8 cellular contexts compared by ENCODE assay signal in the genomic region with DNA sequence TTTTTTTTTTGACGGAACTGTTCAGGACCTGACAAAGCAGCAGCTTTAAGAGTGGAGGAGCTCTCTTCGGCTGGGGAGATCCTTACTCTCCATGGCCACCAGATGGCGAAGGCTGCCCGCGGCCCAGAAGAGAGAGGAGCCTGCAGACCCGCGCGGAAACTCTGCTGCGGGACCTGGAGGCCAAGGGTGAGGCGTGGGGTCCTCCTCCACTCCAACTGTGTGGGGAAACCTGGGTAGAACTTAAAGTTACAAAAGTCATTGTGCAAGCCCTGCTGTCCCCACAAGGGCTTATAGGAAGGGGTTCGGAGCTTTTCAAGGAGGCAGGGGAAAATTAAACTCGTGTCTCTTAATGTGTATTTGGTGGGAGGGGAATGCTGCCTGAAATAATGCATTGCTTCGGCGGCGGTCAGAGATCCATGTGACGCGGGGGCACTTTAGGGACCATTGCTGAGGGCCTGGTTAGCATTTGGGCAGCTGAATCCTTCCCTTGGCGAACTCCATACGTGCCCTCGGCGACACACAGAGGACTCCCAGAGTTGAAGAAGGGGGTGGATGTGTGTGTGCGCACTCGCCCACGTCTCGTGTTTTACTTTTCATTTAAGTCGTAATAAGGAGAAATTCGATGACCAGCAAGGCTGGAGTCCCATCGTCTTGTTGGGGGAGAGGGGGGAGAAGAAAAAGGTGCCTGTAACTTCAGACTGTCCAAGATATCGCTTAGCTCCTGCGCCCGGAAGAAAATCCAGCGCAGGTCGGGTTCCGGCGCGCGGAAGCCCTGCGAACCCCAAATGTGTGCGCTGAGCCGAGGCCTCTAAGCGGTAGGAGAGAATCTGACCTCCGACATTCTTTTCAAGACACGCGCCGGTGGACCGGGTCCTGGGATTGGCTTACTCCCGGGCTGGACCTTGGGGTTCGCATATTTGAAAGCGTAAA. TPM values are rescaled to one million over a fixed set of nuclear protein-coding genes. Genes with fewer than 3 reads are reported as not detected.
A peak's percentile ranks its signal among the peaks of the same experiment; 100 is the strongest.
DNase-seq lines count a peak whose midpoint lies in the region; ATAC-seq, FAIRE-seq and TF ChIP-seq lines count a peak whose summit lies in the region.

No MANE protein-coding gene starts in this region.

- TF ChIP-seq CTCF in HepG2 (CRISPR knock-in tag; IDR thresholded peaks at IDR 0.05): peak; percentile 86

- H4K20me1 ChIP-seq in HepG2 (ENCODE audit: insufficient read depth, low read length): 0 out of 2 replicates have a peak, but pooled peaks cover 3% of the 10 kb centered on the region

- H3K27me3 ChIP-seq in ACC112 (ENCODE audit: insufficient read depth, low read length): peaks cover 36% of the 10 kb centered on the region
- peaks cover 12 to 51% of the 10 kb centered on the region in 2 experiments for H3K27me3 ChIP-seq in HepG2 (ENCODE audit: control insufficient read depth in 1 of 2, insufficient read depth in 2 of 2, low read length in 2 of 2)

- no peaks in the 10 kb centered on the region for H3K79me2 ChIP-seq in ACC112 (ENCODE audit: control insufficient read depth, insufficient read depth, low read length, unreplicated experiment)
- no peaks in the 10 kb centered on the region for H3K79me2 ChIP-seq in HepG2 (ENCODE audit: insufficient read depth, low read length)

- POLR2A ChIA-PET in HepG2 (lab: Yijun Ruan, JAX): interaction anchor here (0.9 kb wide), 1 partner anchor 530 kb away, joined by 4 read pairs; no protein-coding TSS in a partner anchor

- H3K4me1 ChIP-seq in ACC112 (ENCODE audit: control insufficient read depth, insufficient read depth, low read length, unreplicated experiment) (peaks cover 5% of the 10 kb centered on the region), HepG2 (ENCODE audit: insufficient read depth, low read length) (peaks cover 34% of the 10 kb centered on the region)

- in situ Hi-C loops in HepG2 (cut with HindIII; ENCODE audit: extremely low pct_ligation_motif_present, low pct_unique_long_range_greater_than_20kb): loop anchor here (5.0 kb wide), 1 partner anchor 610 kb away; no protein-coding TSS in a partner anchor

- H3K4me3 ChIP-seq in ACC112 (ENCODE audit: low read depth, low read length): peak overlapping the region; percentile 91
- H3K4me3 ChIP-seq in HepG2 (replicated peaks in 1 of 3; ENCODE audit: insufficient read depth in 1 of 3, low read depth in 2 of 3, low read length in 3 of 3): peak overlapping the region; percentile 42 to 71 (median 58); a peak in 5 of 6 replicates

- no peaks in the 10 kb centered on the region for H3K9me3 ChIP-seq in HepG2 (ENCODE audit: low read length)

- intact Hi-C loops in HepG2 (cut with micrococcal nuclease; ENCODE audit: unreplicated experiment): loop anchor here (1.0 to 10.0 kb wide), 4 partner anchors 172 to 616 kb away; a partner anchor contains a TSS

- H2AFZ ChIP-seq in ACC112 (ENCODE audit: low read length, unreplicated experiment) (peak overlapping the region; percentile 91), HepG2 (ENCODE audit: low read length) (no peak overlapping the region)

- H3K9ac ChIP-seq in HepG2 (ENCODE audit: insufficient read depth, low read depth, low read length): no peak overlapping the region

- H3K27ac ChIP-seq in ACC112 (ENCODE audit: low read depth, low read length): no peak overlapping the region
- no peak overlapping the region for H3K27ac ChIP-seq in HepG2 (ENCODE audit: extremely low read length, insufficient read depth, low read length)

- BruUV-seq in HepG2 (replicated peaks; lab: Mats Ljungman, UMichigan): no TSS peak

- no peak for FAIRE-seq in HepG2 (lab: Jason Lieb, UNC)

- DNase-seq in NCI-H2196 treated with DMSO at 0.1 percent for 48 hours (lab: John Stamatoyannopoulos, UW; ENCODE audit: unreplicated experiment): peak; percentile 2
- peak; percentile 85 for DNase-seq in activated CD4-positive, alpha-beta T cell treated with anti-CD3 and anti-CD28 coated beads for 48 hours
- DNase-seq in cortex of kidney (lab: John Stamatoyannopoulos, UW): peak; percentile 6
- peak; percentile 55 for DNase-seq in HepG2 (ENCODE audit: low spot score)
- DNase-seq in stimulated activated CD4-positive, alpha-beta T cell treated with anti-CD3 and anti-CD28 coated beads, Interleukin-2, amount 100 ng/mL, for 48 hours: peak; percentile 64 to 72

- TF ChIP-seq POLR2A in HepG2 (IDR thresholded peaks at IDR 0.05; ENCODE audit: insufficient read depth in 1 of 2, low read depth in 2 of 2, low read length in 2 of 2): no peak

- CTCF ChIA-PET in HepG2 (lab: Yijun Ruan, JAX; ENCODE audit: low intra/inter-chr PET ratio, low total read pairs): interaction anchor here (0.9 to 1.3 kb wide), 2 partner anchors 574 to 616 kb away, joined by 4 to 7 read pairs; no protein-coding TSS in a partner anchor

- H3K36me3 ChIP-seq in ACC112 (ENCODE audit: insufficient read depth, low read length) (no peaks in the 10 kb centered on the region), HepG2 (replicated peaks in 1 of 2; ENCODE audit: control insufficient read depth in 1 of 2, insufficient read depth in 2 of 2, low read length in 2 of 2) (no peaks in the 10 kb centered on the region)

- 11% methylated on average over 30 of the region's 49 CpGs for WGBS in HepG2 (ENCODE audit: low lambda C conversion rate)

- ATAC-seq in GM18517 (IDR thresholded peaks at IDR 0.05; ENCODE audit: unreplicated experiment) (peak; percentile 90), HG03045 (IDR thresholded peaks at IDR 0.05; ENCODE audit: unreplicated experiment) (peak; percentile 93), HepG2 (peak; percentile 94)

- peak overlapping the region; percentile 97 for H3K4me2 ChIP-seq in HepG2 (ENCODE audit: low read depth, low read length)

- peak; percentile 59; the same call in 1 of the 2 replicates for TF ChIP-seq RAD21 in HepG2 (CRISPR knock-in tag; IDR thresholded peaks at IDR 0.05)

- TF ChIP-seq EP300 in HepG2 (IDR thresholded peaks at IDR 0.05; ENCODE audit: low read depth in 2 of 2, low read length in 2 of 2) (no peak), HepG2 (CRISPR knock-in tag; IDR thresholded peaks at IDR 0.05; ENCODE audit: borderline replicate concordance) (no peak)

TF ChIP-seq in HepG2, 621 proteins besides CTCF, POLR2A, EP300 and RAD21 (continues in another document):
- TF ChIP-seq, protein P1, sequence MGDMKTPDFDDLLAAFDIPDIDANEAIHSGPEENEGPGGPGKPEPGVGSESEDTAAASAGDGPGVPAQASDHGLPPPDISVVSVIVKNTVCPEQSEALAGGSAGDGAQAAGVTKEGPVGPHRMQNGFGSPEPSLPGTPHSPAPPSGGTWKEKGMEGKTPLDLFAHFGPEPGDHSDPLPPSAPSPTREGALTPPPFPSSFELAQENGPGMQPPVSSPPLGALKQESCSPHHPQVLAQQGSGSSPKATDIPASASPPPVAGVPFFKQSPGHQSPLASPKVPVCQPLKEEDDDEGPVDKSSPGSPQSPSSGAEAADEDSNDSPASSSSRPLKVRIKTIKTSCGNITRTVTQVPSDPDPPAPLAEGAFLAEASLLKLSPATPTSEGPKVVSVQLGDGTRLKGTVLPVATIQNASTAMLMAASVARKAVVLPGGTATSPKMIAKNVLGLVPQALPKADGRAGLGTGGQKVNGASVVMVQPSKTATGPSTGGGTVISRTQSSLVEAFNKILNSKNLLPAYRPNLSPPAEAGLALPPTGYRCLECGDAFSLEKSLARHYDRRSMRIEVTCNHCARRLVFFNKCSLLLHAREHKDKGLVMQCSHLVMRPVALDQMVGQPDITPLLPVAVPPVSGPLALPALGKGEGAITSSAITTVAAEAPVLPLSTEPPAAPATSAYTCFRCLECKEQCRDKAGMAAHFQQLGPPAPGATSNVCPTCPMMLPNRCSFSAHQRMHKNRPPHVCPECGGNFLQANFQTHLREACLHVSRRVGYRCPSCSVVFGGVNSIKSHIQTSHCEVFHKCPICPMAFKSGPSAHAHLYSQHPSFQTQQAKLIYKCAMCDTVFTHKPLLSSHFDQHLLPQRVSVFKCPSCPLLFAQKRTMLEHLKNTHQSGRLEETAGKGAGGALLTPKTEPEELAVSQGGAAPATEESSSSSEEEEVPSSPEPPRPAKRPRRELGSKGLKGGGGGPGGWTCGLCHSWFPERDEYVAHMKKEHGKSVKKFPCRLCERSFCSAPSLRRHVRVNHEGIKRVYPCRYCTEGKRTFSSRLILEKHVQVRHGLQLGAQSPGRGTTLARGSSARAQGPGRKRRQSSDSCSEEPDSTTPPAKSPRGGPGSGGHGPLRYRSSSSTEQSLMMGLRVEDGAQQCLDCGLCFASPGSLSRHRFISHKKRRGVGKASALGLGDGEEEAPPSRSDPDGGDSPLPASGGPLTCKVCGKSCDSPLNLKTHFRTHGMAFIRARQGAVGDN (CRISPR knock-in tag; IDR thresholded peaks at IDR 0.05): peak; percentile 33; the same call in 1 of the 2 replicates
- TF ChIP-seq ZNF713 (CRISPR knock-in tag; IDR thresholded peaks at IDR 0.05) (no peak), ZFX (CRISPR knock-in tag; IDR thresholded peaks at IDR 0.05; ENCODE audit: low read depth) (0 out of 2 replicates have a peak, but pooled peaks have one; percentile 20), MBNL3 (CRISPR knock-in tag; conservative IDR thresholded peaks at IDR 0.05) (no peak)

RNA-seq across cellular contexts. Expression of a gene that starts 9.7 kb away (rescaled TPM):
- 0.11 and 0.28 TPM in 2 replicates for total RNA-seq in HepG2 (2016; rRNA removed; fragmentation: Illumina TruSeq; extraction: Trizol)
- 0.09 TPM in 1 of 2 replicates, not detected in the other for total RNA-seq in HepG2 (2016; cell fraction: cytosol; rRNA removed; fragmentation: Illumina TruSeq; extraction: Trizol; ENCODE audit: low read depth)
- 0.15 and 0.24 TPM in 2 replicates for total RNA-seq in HepG2 (2016; cell fraction: insoluble cytoplasmic fraction; rRNA removed; fragmentation: Illumina TruSeq; extraction: Trizol)
- 0.06 and 0.10 TPM in 2 replicates for total RNA-seq in HepG2 (2016; cell fraction: membrane; rRNA removed; fragmentation: Illumina TruSeq; extraction: Trizol)
- not detected in 2 replicates for total RNA-seq in HepG2 (2016; cell fraction: nucleus; rRNA removed; fragmentation: Illumina TruSeq; extraction: Trizol)
- 0.10 and 0.12 TPM in 2 replicates for polyA plus RNA-seq in HepG2 (2011; rRNA removed)
- polyA plus RNA-seq in HepG2 (2011; cell fraction: cytosol; rRNA removed): 0.05 and 0.12 TPM in 2 replicates
- 0.05 and 0.09 TPM in 2 replicates for polyA plus RNA-seq in HepG2 (2011; cell fraction: nucleus; rRNA removed)
- polyA plus RNA-seq in HepG2 (2012): 0.04 TPM in 1 of 2 replicates, not detected in the other
- polyA plus RNA-seq in HepG2 (2016; cell fraction: cytosol; fragmentation: Illumina TruSeq; extraction: Trizol; ENCODE audit: low read depth): 0.06 TPM in 1 of 2 replicates, not detected in the other
- 0.27 and 0.40 TPM in 2 replicates for polyA plus RNA-seq in HepG2 (2016; cell fraction: insoluble cytoplasmic fraction; fragmentation: Illumina TruSeq; extraction: Trizol; ENCODE audit: low read depth)
- not detected in 2 replicates for polyA plus RNA-seq in HepG2 (2016; cell fraction: membrane; fragmentation: Illumina TruSeq; extraction: Trizol; ENCODE audit: low read depth)
- 0.36 TPM in 1 of 2 replicates, not detected in the other for polyA plus RNA-seq in HepG2 (2016; cell fraction: nucleus; fragmentation: Illumina TruSeq; extraction: Trizol; ENCODE audit: insufficient read depth, low read depth)
- polyA minus RNA-seq in HepG2 (2011; rRNA and poly(A)+ RNA removed; ENCODE audit: low replicate concordance): 0.10 and 0.63 TPM in 2 replicates
- polyA minus RNA-seq in HepG2 (2011; cell fraction: cytosol; rRNA and poly(A)+ RNA removed): 0.18 TPM in 1 of 2 replicates, not detected in the other
- polyA minus RNA-seq in HepG2 (2011; cell fraction: nucleus; rRNA and poly(A)+ RNA removed): 0.25 and 0.26 TPM in 2 replicates

Comparison
In these comparisons a context has a peak if more than half of its experiments do, and no peak if none do; other contexts are left out.
1. DNase-seq: peak in every context shown above with its lines; median percentile 85 in activated CD4-positive, alpha-beta T cell treated with anti-CD3 and anti-CD28 coated beads for 48 hours; 68 in stimulated activated CD4-positive, alpha-beta T cell treated with anti-CD3 and anti-CD28 coated beads, Interleukin-2, amount 100 ng/mL, for 48 hours; 55 in HepG2; 6 in cortex of kidney; 2 in NCI-H2196 treated with DMSO at 0.1 percent for 48 hours.